In the genomic region with DNA sequence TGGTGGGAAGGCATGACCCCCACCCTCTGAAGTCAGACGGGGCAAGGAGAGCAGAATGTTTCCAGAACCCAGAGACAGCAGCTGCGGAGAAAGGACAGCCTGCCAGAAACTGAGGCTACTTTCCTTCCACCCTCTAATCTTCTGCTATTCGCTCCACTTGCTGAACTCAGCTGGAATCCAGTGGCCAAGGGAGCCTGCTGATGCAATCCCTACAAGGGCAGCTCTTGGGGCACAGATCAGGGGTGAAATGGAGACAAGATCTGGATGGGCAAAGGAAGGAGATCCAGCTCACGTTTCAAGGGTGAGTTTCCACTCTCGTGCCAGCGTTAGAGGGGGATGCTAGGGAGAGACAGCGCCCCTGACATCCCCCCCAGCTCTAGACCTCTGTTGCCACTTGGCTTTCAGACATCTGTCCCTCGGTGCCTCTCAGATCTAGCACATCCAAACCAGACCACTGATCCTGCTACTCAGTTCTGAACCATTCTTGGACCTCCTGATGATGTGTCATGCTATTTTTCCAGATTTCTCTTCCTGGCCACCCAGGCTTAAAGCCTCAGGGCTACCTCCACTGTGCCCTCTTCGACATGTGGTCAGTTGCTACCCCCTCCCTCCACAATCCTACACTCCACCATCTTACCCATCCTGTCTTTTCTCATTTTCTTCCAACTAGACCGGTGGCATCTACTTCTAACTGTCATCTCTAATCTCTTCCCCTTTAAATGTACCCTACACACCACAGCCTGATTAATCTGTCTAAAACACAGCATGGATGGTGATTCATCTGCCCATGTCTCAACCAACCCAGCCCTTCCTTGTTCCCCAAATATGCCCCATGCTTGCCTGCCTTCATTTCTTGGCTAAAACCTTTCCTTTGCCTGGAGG, we compare ENCODE assay signal across 1 cellular context.
TF ChIP-seq lines count a peak whose summit lies in the region.

No MANE protein-coding gene starts in this region.

TF ChIP-seq in A549, 52 proteins besides CTCF, POLR2A, EP300 and RAD21 (continued from another document):
- TF ChIP-seq RARB (CRISPR knock-in tag; IDR thresholded peaks at IDR 0.05) (no peak), ZSCAN20 (CRISPR knock-in tag; IDR thresholded peaks at IDR 0.05) (0 out of 2 replicates have a peak, but pooled peaks have one; percentile 22), GATA3 (IDR thresholded peaks at IDR 0.05; ENCODE audit: borderline replicate concordance) (no peak; the same call in 1 of the 2 replicates), SMC3 (IDR thresholded peaks at IDR 0.05) (peak; percentile 30; the same call in 1 of the 3 replicates)
- TF ChIP-seq, protein P1, sequence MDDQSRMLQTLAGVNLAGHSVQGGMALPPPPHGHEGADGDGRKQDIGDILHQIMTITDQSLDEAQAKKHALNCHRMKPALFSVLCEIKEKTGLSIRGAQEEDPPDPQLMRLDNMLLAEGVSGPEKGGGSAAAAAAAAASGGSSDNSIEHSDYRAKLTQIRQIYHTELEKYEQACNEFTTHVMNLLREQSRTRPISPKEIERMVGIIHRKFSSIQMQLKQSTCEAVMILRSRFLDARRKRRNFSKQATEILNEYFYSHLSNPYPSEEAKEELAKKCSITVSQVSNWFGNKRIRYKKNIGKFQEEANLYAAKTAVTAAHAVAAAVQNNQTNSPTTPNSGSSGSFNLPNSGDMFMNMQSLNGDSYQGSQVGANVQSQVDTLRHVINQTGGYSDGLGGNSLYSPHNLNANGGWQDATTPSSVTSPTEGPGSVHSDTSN (IDR thresholded peaks at IDR 0.05) = no peak
- TF ChIP-seq, protein P2, sequence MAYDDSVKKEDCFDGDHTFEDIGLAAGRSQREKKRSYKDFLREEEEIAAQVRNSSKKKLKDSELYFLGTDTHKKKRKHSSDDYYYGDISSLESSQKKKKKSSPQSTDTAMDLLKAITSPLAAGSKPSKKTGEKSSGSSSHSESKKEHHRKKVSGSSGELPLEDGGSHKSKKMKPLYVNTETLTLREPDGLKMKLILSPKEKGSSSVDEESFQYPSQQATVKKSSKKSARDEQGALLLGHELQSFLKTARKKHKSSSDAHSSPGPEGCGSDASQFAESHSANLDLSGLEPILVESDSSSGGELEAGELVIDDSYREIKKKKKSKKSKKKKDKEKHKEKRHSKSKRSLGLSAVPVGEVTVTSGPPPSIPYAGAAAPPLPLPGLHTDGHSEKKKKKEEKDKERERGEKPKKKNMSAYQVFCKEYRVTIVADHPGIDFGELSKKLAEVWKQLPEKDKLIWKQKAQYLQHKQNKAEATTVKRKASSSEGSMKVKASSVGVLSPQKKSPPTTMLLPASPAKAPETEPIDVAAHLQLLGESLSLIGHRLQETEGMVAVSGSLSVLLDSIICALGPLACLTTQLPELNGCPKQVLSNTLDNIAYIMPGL (CRISPR knock-in tag; IDR thresholded peaks at IDR 0.05; ENCODE audit: borderline replicate concordance) = no peak
- TF ChIP-seq, protein P3, sequence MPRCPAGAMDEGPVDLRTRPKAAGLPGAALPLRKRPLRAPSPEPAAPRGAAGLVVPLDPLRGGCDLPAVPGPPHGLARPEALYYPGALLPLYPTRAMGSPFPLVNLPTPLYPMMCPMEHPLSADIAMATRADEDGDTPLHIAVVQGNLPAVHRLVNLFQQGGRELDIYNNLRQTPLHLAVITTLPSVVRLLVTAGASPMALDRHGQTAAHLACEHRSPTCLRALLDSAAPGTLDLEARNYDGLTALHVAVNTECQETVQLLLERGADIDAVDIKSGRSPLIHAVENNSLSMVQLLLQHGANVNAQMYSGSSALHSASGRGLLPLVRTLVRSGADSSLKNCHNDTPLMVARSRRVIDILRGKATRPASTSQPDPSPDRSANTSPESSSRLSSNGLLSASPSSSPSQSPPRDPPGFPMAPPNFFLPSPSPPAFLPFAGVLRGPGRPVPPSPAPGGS (IDR thresholded peaks at IDR 0.05) = no peak
- TF ChIP-seq, protein P4, sequence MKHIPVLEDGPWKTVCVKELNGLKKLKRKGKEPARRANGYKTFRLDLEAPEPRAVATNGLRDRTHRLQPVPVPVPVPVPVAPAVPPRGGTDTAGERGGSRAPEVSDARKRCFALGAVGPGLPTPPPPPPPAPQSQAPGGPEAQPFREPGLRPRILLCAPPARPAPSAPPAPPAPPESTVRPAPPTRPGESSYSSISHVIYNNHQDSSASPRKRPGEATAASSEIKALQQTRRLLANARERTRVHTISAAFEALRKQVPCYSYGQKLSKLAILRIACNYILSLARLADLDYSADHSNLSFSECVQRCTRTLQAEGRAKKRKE (CRISPR knock-in tag; IDR thresholded peaks at IDR 0.05; ENCODE audit: low read depth) = peak; percentile 1; the same call in 1 of the 2 replicates
- TF ChIP-seq, protein P5, sequence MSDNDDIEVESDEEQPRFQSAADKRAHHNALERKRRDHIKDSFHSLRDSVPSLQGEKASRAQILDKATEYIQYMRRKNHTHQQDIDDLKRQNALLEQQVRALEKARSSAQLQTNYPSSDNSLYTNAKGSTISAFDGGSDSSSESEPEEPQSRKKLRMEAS (IDR thresholded peaks at IDR 0.05) = peak; percentile 88
